In the genomic region with DNA sequence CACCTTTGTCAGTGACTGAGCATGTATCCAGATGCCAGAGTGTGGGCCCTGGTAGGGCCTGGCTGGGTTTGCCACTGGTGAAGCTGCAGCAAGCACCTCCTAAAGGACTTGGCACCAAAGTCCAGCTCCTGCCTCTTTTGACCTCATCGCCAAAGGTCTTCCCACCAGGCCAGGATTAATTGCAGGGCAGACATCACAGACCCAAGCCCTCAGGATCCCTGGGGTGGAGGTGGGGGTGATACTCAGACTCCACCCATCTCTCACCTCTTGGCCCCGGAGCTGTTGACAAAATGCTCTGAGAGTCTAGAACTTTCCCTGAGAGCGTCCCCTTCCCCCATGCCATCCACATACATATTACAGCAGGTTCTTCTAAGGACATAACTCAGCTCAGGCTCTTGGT, we compare ENCODE assay signal across 23 cellular contexts. TPM values are rescaled to one million over a fixed set of nuclear protein-coding genes. Genes with fewer than 3 reads are reported as not detected.
DNase-seq lines count a peak whose midpoint lies in the region; ATAC-seq and TF ChIP-seq lines count a peak whose summit lies in the region.
"Had no signal": no experiment of that assay in that cellular context is flagged by ENCODE, and none has a peak within 500 bp of the region (broad histone marks: within the 10 kb centered on the region; RNA-seq: fewer than 3 reads in every experiment).

No MANE protein-coding gene starts in this region.

- no peak overlapping the region for H3T11ph ChIP-seq in H9 (ENCODE audit: low read length)

- H3K4me1 Mint-ChIP-seq in H9 (peaks cover 61 to 73% of the 10 kb centered on the region in 2 experiments), endodermal cell (peaks cover 71% of the 10 kb centered on the region), mesothelial cell of epicardium (peaks cover 90% of the 10 kb centered on the region)
- H3K4me1 Mint-ChIP-seq in naive thymus-derived CD8-positive, alpha-beta T cell = peaks cover 9 to 22% (median 15%) of the 10 kb centered on the region in 4 donors

- H2BK12ac ChIP-seq in H9 (ENCODE audit: insufficient read length, low read depth, low read length) = no peak overlapping the region

- no peak overlapping the region for H3K18ac ChIP-seq in H9 (ENCODE audit: insufficient read length, low read depth, low read length)

- no peaks in the 10 kb centered on the region for H3K79me2 ChIP-seq in H9 (ENCODE audit: insufficient read depth, low read length)
- H3K79me2 ChIP-seq in osteoblast (ENCODE audit: insufficient read depth, low read length) = no peaks in the 10 kb centered on the region

- H4K8ac ChIP-seq in H9 (replicated peaks; ENCODE audit: insufficient read length, low read depth, low read length) = no peak overlapping the region

- H3K4me3 ChIP-seq in endodermal cell (ENCODE audit: low read length) (no peak overlapping the region), osteoblast (ENCODE audit: insufficient read depth, low read length) (no peak overlapping the region)
- H3K4me3 ChIP-seq: A549; BLaER1 treated with 17β-estradiol and CSF1 and Interleukin-3, amounts not matched to agents 10 nM and 100 nM; GM23248 had no signal

- H3K27me3 ChIP-seq in H9 (ENCODE audit: insufficient read depth, low read length) (peaks cover 19% of the 10 kb centered on the region; the same call in 1 of the 2 replicates), endodermal cell (ENCODE audit: control insufficient read depth, insufficient read depth, low read length, poor library complexity, severe bottlenecking) (no peaks in the 10 kb centered on the region), osteoblast (ENCODE audit: insufficient read depth, low read length) (peaks cover 42% of the 10 kb centered on the region)
- H3K27me3 ChIP-seq: BE2C had no signal

- H3K4me1 ChIP-seq in H9 (ENCODE audit: insufficient read depth, low read length) = peaks cover 7% of the 10 kb centered on the region; the same call in 1 of the 2 replicates
- H3K4me1 ChIP-seq in endodermal cell (ENCODE audit: control insufficient read depth, insufficient read depth, low read length) = peaks cover 16% of the 10 kb centered on the region
- peaks cover 8% of the 10 kb centered on the region for H3K4me1 ChIP-seq in osteoblast (ENCODE audit: insufficient read depth, low read length)
- H3K4me1 ChIP-seq: BE2C had no signal

- POLR2A ChIA-PET in naive thymus-derived CD8-positive, alpha-beta T cell (lab: Charles Lee) = interaction anchor here (1.4 kb wide), 1 partner anchor 9 kb away, joined by 3 read pairs; no protein-coding TSS in a partner anchor
- POLR2A ChIA-PET in HEK293T (lab: Yijun Ruan, JAX) = interaction anchor here (0.9 kb wide), 1 partner anchor 17 kb away, joined by 3 read pairs; no protein-coding TSS in a partner anchor

- H4K91ac ChIP-seq in H9 (ENCODE audit: insufficient read length, low read depth, low read length) = no peak overlapping the region

- H2AFZ ChIP-seq in H9 (ENCODE audit: low read length) (no peak overlapping the region), osteoblast (ENCODE audit: low read length) (no peak overlapping the region)
- H2AFZ ChIP-seq: GM23248 had no signal

- peaks cover 40% of the 10 kb centered on the region for H3K27me3 Mint-ChIP-seq in H9 (ENCODE audit: low read depth)
- peaks cover 4% of the 10 kb centered on the region for H3K27me3 Mint-ChIP-seq in endodermal cell (ENCODE audit: insufficient read depth)
- H3K27me3 Mint-ChIP-seq in mesothelial cell of epicardium (ENCODE audit: low read depth) = peaks cover 25% of the 10 kb centered on the region
- H3K27me3 Mint-ChIP-seq in naive thymus-derived CD8-positive, alpha-beta T cell = peaks cover 34 to 93% (median 56%) of the 10 kb centered on the region in 5 donors

- H4K20me1 ChIP-seq in H9 (ENCODE audit: control insufficient read depth, insufficient read depth, insufficient read length) (no peaks in the 10 kb centered on the region), osteoblast (ENCODE audit: insufficient read depth, low read length) (no peaks in the 10 kb centered on the region)

- ATAC-seq in HG02610 (IDR thresholded peaks at IDR 0.05; ENCODE audit: unreplicated experiment) (no peak), GM19463 (IDR thresholded peaks at IDR 0.05; ENCODE audit: unreplicated experiment) (no peak)
- no peak for ATAC-seq in naive thymus-derived CD8-positive, alpha-beta T cell
- ATAC-seq: A549 had no signal

- H2BK15ac ChIP-seq in H9 (ENCODE audit: low read depth, low read length) = no peak overlapping the region

- no peak overlapping the region for H2BK20ac ChIP-seq in H9 (ENCODE audit: low read depth, low read length, poor library complexity, severe bottlenecking)

- WGBS in H9 (ENCODE audit: extremely low coverage, insufficient read length, low lambda C conversion rate) = no CpG with 5 or more reads among the region's 3 CpGs
- 85 to 88% methylated on average over 1 to 3 of the region's 3 CpGs for WGBS in endodermal cell (ENCODE audit: insufficient coverage in 1 of 2, insufficient read length in 1 of 2), 2 experiments

- H3K56ac ChIP-seq in H9 (ENCODE audit: insufficient read length, low read depth, low read length) = no peak overlapping the region

- H3K36me3 Mint-ChIP-seq in H9 (ENCODE audit: insufficient read depth in 1 of 3, low read depth in 3 of 3) = no peaks in the 10 kb centered on the region; a peak in 1 of 7 replicates
- H3K36me3 Mint-ChIP-seq in endodermal cell (ENCODE audit: low read depth) = no peaks in the 10 kb centered on the region
- H3K36me3 Mint-ChIP-seq in mesothelial cell of epicardium = no peaks in the 10 kb centered on the region
- H3K36me3 Mint-ChIP-seq in naive thymus-derived CD8-positive, alpha-beta T cell = peaks cover 0 to 8% (median 0%) of the 10 kb centered on the region in 3 donors

- H3K14ac ChIP-seq in H9 (ENCODE audit: insufficient read depth, low read length) = no peak overlapping the region

- TF ChIP-seq CTCF in H9 (conservative IDR thresholded peaks at IDR 0.05) (no peak), endodermal cell (conservative IDR thresholded peaks at IDR 0.05) (no peak), mesothelial cell of epicardium (IDR thresholded peaks at IDR 0.05; ENCODE audit: unreplicated experiment) (no peak), osteoblast (IDR thresholded peaks at IDR 0.05; ENCODE audit: extremely low read depth, low read depth, low read length) (no peak)

- H2BK5ac ChIP-seq in H9 (ENCODE audit: insufficient read length, low read length) = no peak overlapping the region

- no peak overlapping the region for H2BK120ac ChIP-seq in H9 (ENCODE audit: low read depth, low read length, poor library complexity, severe bottlenecking)

- DNase-seq in H9 (peak; percentile 20), endodermal cell (peak; percentile 57), mesothelial cell of epicardium (ENCODE audit: low spot score in 2 of 2, unreplicated experiment in 2 of 2) (no peak), osteoblast (ENCODE audit: insufficient read length, low spot score, missing footprints) (peak; percentile 10), HEK293T (ENCODE audit: extremely low spot score) (no peak)
- DNase-seq in naive thymus-derived CD8-positive, alpha-beta T cell = no peak
- DNase-seq: 8988T; ACHN; AML-193; BE2C; Calu3; CD4-positive, alpha-beta T cell; CD8-positive, alpha-beta memory T cell; DMS79 treated with DMSO at 0.1 percent for 48 hours; GF-D8; GM23248; HCEC 1CT had no signal

- CTCF ChIA-PET in HEK293T (lab: Yijun Ruan, JAX) = interaction anchor here (1.5 kb wide), 1 partner anchor 22 kb away, joined by 6 read pairs; no protein-coding TSS in a partner anchor

- H3K27ac ChIP-seq in H9 (ENCODE audit: insufficient read length, low read depth, low read length) = no peak overlapping the region
- no peak overlapping the region for H3K27ac ChIP-seq in endodermal cell (ENCODE audit: low read depth, low read length)
- H3K27ac ChIP-seq in osteoblast (ENCODE audit: low read depth, low read length) = no peak overlapping the region
- H3K27ac ChIP-seq: A549; BLaER1 treated with 17β-estradiol and CSF1 and Interleukin-3, amounts not matched to agents 10 nM and 100 nM; GM23248 had no signal

- H3K9me3 Mint-ChIP-seq in H9 (no peaks in the 10 kb centered on the region; a peak in 2 of 5 replicates), endodermal cell (no peaks in the 10 kb centered on the region), mesothelial cell of epicardium (no peaks in the 10 kb centered on the region)
- H3K9me3 Mint-ChIP-seq in naive thymus-derived CD8-positive, alpha-beta T cell = no peaks in the 10 kb centered on the region
- H3K9me3 Mint-ChIP-seq: CD4-positive, alpha-beta T cell; CD8-positive, alpha-beta memory T cell had no signal

- no peak overlapping the region; a peak in 1 of 7 replicates for H3K27ac Mint-ChIP-seq in H9
- H3K27ac Mint-ChIP-seq in endodermal cell = peak overlapping the region; percentile 48
- H3K27ac Mint-ChIP-seq in mesothelial cell of epicardium = peak overlapping the region; percentile 96
- H3K27ac Mint-ChIP-seq in naive thymus-derived CD8-positive, alpha-beta T cell = no peak overlapping the region
- H3K27ac Mint-ChIP-seq: CD4-positive, alpha-beta T cell had no signal

- H3K23me2 ChIP-seq in H9 (ENCODE audit: insufficient read length, low read depth, low read length, poor library complexity, severe bottlenecking) = peaks cover 13% of the 10 kb centered on the region

- H3K4ac ChIP-seq in H9 (ENCODE audit: low read depth, low read length) = no peak overlapping the region

- no peaks in the 10 kb centered on the region for H3K9me3 ChIP-seq in H9 (ENCODE audit: control insufficient read depth, low read depth, low read length)
- H3K9me3 ChIP-seq in endodermal cell (ENCODE audit: control insufficient read depth, low read length) = no peaks in the 10 kb centered on the region
- H3K9me3 ChIP-seq in osteoblast (ENCODE audit: low read depth, low read length) = no peaks in the 10 kb centered on the region
- H3K9me3 ChIP-seq: A549; BE2C; BLaER1 treated with 17β-estradiol and CSF1 and Interleukin-3, amounts not matched to agents 10 nM and 100 nM had no signal

- H3K4me2 ChIP-seq in H9 (ENCODE audit: insufficient read depth, insufficient read length, low read length) = no peak overlapping the region
- H3K4me2 ChIP-seq in osteoblast (ENCODE audit: insufficient read depth, low read length) = no peak overlapping the region
- H3K4me2 ChIP-seq: A549; BLaER1 treated with 17β-estradiol and CSF1 and Interleukin-3, amounts not matched to agents 10 nM and 100 nM had no signal

- H2AK5ac ChIP-seq in H9 (ENCODE audit: insufficient read length, low read length) = no peak overlapping the region

- H4K5ac ChIP-seq in H9 (ENCODE audit: insufficient read length, low read depth, low read length) = no peak overlapping the region

- H3K79me1 ChIP-seq in H9 (ENCODE audit: insufficient read depth, low read depth, low read length, poor library complexity, severe bottlenecking) = no peaks in the 10 kb centered on the region

- no peaks in the 10 kb centered on the region for H3K36me3 ChIP-seq in endodermal cell (ENCODE audit: control insufficient read depth, insufficient read depth, low read length)
- H3K36me3 ChIP-seq in osteoblast (ENCODE audit: insufficient read depth, low read length) = no peaks in the 10 kb centered on the region
- H3K36me3 ChIP-seq: BE2C; BLaER1 treated with 17β-estradiol and CSF1 and Interleukin-3, amounts not matched to agents 10 nM and 100 nM had no signal

- H3K4me3 Mint-ChIP-seq in H9 (no peak overlapping the region), endodermal cell (peak overlapping the region; percentile 9), mesothelial cell of epicardium (peak overlapping the region; percentile 91)
- no peak overlapping the region for H3K4me3 Mint-ChIP-seq in naive thymus-derived CD8-positive, alpha-beta T cell
- H3K4me3 Mint-ChIP-seq: CD4-positive, alpha-beta T cell; CD8-positive, alpha-beta memory T cell had no signal

- no peak overlapping the region for H3K23ac ChIP-seq in H9 (ENCODE audit: insufficient read length, low read depth, low read length)

- H3K9ac ChIP-seq in H9 (ENCODE audit: extremely low read depth, insufficient read length, low read length) (no peak overlapping the region), endodermal cell (ENCODE audit: extremely low read depth, low read length, poor library complexity, severe bottlenecking) (no peak overlapping the region)
- H3K9ac ChIP-seq: BLaER1 treated with 17β-estradiol and CSF1 and Interleukin-3, amounts not matched to agents 10 nM and 100 nM; GM23248 had no signal

RNA-seq across cellular contexts. Expression of gene WNT3, which starts 4.6 kb away (rescaled TPM):
- total RNA-seq in H9 (2021) (22.4 and 22.7 TPM in 2 replicates), endodermal cell (10 to 100 TPM; 19.9 to 21.8 TPM), mesothelial cell of epicardium (64.2 to 66.4 TPM (median 65.7 TPM) in 3 replicates), osteoblast (0.88 and 1.1 TPM in 2 replicates)
- 51.2 TPM for polyA plus RNA-seq in endodermal cell (2013, experiment 1 of 2)
- 42.1 TPM for polyA plus RNA-seq in endodermal cell (2013, experiment 2 of 2)
- total RNA-seq in naive thymus-derived CD8-positive, alpha-beta T cell = not detected
- not detected for polyA plus RNA-seq in naive thymus-derived CD8-positive, alpha-beta T cell
- total RNA-seq: CD4-positive, alpha-beta T cell; CD8-positive, alpha-beta memory T cell; G401 had no signal
- polyA plus RNA-seq: CD14-positive monocyte; CD8-positive, alpha-beta memory T cell had no signal

RNA-seq across cellular contexts. Expression of gene WNT9B, which starts 37.5 kb away (rescaled TPM):
- total RNA-seq in H9 (2021) (0.70 and 0.77 TPM in 2 replicates), endodermal cell (under 1 TPM in 1 of 2 donors, not detected in 1; 0.33 TPM), mesothelial cell of epicardium (1.2 to 2.0 TPM (median 1.6 TPM) in 3 replicates), osteoblast (0.36 TPM in 1 of 2 replicates, not detected in the other)
- 2.4 TPM for polyA plus RNA-seq in endodermal cell (2013, experiment 1 of 2)
- 2.1 TPM for polyA plus RNA-seq in endodermal cell (2013, experiment 2 of 2)
- not detected for total RNA-seq in naive thymus-derived CD8-positive, alpha-beta T cell
- not detected for polyA plus RNA-seq in naive thymus-derived CD8-positive, alpha-beta T cell
- total RNA-seq: Calu3; CD4-positive, alpha-beta T cell; CD8-positive, alpha-beta memory T cell; G401; GM23248 had no signal
- polyA plus RNA-seq: CD8-positive, alpha-beta memory T cell; GM23248 had no signal

Comparison
In these comparisons a context has a peak if more than half of its experiments do, and no peak if none do; other contexts are left out.
1. DNase-seq: peak in H9 (single experiment), endodermal cell (single experiment) and osteoblast (single experiment); none in mesothelial cell of epicardium (0 of 2), naive thymus-derived CD8-positive, alpha-beta T cell (0 of 10) and HEK293T (single experiment).
2. H3K27ac Mint-ChIP-seq: peak in endodermal cell (single experiment) and mesothelial cell of epicardium (single experiment); none in H9 (0 of 3) and naive thymus-derived CD8-positive, alpha-beta T cell (0 of 10).
3. H3K4me3 Mint-ChIP-seq: peak in endodermal cell (single experiment) and mesothelial cell of epicardium (single experiment); none in H9 (0 of 2) and naive thymus-derived CD8-positive, alpha-beta T cell (0 of 10).
4. RNA of gene WNT3, which starts 4.6 kb away (total RNA-seq): 64.2 to 66.4 TPM in mesothelial cell of epicardium, 22.4 to 22.7 TPM in H9 and 19.9 to 21.8 TPM in endodermal cell; 0.88 to 1.1 TPM in osteoblast and not detected in naive thymus-derived CD8-positive, alpha-beta T cell; every median in the first group is over 10 times any median in the second.